Comparison of ENCODE assay signal across 1 cellular context in the genomic region with DNA sequence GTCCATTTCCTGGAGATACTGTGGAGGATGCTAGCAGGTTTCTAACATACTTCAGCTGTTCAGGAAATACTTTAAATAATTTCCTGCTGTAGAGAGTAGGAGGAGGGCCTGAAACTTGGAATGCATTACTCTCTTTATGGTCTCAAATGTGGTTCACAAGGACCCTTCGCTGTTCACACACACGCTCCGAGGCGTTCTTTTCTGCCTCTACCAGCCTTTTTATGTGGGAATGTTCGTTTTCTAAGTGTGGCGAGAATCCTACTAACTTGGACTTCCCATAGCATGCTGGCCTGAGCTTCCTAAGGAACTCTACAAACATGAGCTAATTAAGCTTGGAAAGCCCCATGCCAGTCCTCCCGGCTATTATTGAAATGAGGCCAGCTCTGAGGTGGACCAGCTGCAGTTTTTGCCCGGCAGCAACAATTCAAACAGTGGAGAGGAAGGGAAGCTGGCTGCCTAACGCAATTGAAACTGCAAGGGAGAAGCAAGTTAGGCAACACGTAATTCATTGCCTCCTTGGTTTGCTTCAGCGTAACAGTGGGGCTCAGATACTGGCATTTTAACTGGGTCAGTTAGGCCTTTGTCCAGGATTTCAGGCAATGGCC.
TF ChIP-seq lines count a peak whose summit lies in the region.

No MANE protein-coding gene starts in this region.

TF ChIP-seq in IMR-90, 13 proteins besides CTCF, POLR2A, EP300 and RAD21:
- TF ChIP-seq MAFK (IDR thresholded peaks at IDR 0.05; ENCODE audit: low read depth, low read length): no peak
- peak; percentile 40; the same call in 1 of the 2 replicates for TF ChIP-seq CEBPB (IDR thresholded peaks at IDR 0.05; ENCODE audit: low read depth, low read length)
